18 cellular contexts compared by ENCODE assay signal in the genomic region with DNA sequence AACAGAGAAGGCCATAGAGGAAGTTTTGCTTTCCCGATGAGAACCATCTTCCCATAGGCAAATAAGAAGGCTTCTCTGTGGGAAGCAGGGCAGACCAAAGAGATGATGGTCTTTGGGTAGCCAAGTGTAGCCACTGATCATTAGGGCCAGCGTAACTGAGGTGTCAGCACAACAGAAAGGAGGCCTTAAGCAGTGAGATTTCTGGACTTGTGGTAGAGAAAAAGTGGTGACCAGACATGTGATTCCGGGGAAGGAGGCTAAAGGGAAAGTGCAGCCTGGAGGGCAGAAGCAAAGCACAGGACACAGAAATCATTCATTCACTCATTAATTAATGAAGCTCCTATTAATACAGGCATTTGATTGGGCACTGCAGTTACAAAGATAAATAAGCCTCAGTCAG. TPM values are rescaled to one million over a fixed set of nuclear protein-coding genes. Genes with fewer than 3 reads are reported as not detected.
DNase-seq lines count a peak whose midpoint lies in the region; ATAC-seq and TF ChIP-seq lines count a peak whose summit lies in the region.
"Had no signal": no experiment of that assay in that cellular context is flagged by ENCODE, and none has a peak within 500 bp of the region (broad histone marks: within the 10 kb centered on the region; RNA-seq: fewer than 3 reads in every experiment).

No MANE protein-coding gene starts in this region.

- H3K27ac ChIP-seq in trophoblast cell (ENCODE audit: low read depth, low read length) = no peak overlapping the region
- no peak overlapping the region for H3K27ac ChIP-seq in breast epithelium
- no peak overlapping the region for H3K27ac ChIP-seq in gastrocnemius medialis

- peaks cover 38% of the 10 kb centered on the region for H3K36me3 Mint-ChIP-seq in HFFc6 (ENCODE audit: low read depth)
- H3K36me3 Mint-ChIP-seq: CD4-positive, CD25-positive, alpha-beta regulatory T cell; CD8-positive, alpha-beta memory T cell had no signal

- no peaks in the 10 kb centered on the region for H3K27me3 ChIP-seq in trophoblast cell (ENCODE audit: insufficient read depth, low read length)
- H3K27me3 ChIP-seq in breast epithelium = no peaks in the 10 kb centered on the region
- no peaks in the 10 kb centered on the region for H3K27me3 ChIP-seq in gastrocnemius medialis
- H3K27me3 ChIP-seq: BE2C had no signal

- H3K4me3 Mint-ChIP-seq in HFFc6 = no peak overlapping the region
- H3K4me3 Mint-ChIP-seq: CD4-positive, CD25-positive, alpha-beta regulatory T cell; CD8-positive, alpha-beta memory T cell had no signal

- no peaks in the 10 kb centered on the region for H3K9me3 Mint-ChIP-seq in HFFc6

- no peak for DNase-seq in HFFc6
- DNase-seq in epidermal melanocyte (ENCODE audit: insufficient read length, low spot score) = peak; percentile 26
- peak; percentile 2 for DNase-seq in mucosa of gallbladder (ENCODE audit: low spot score)
- DNase-seq in trophoblast cell = no peak
- DNase-seq in breast epithelium (ENCODE audit: low spot score in 2 of 2) = no peak
- DNase-seq in occipital lobe (lab: John Stamatoyannopoulos, UW) = no peak
- no peak for DNase-seq in gastrocnemius medialis
- DNase-seq: BE2C; C1 segment of cervical spinal cord; CD4-positive, CD25-positive, alpha-beta regulatory T cell; CD8-positive, alpha-beta memory T cell; COR-L47; DMS 273 treated with DMSO at 0.1 percent for 48 hours; DMS53; GDM1; GOT3; H7 had no signal

- H3K27ac Mint-ChIP-seq in HFFc6 = peak overlapping the region; percentile 53
- H3K27ac Mint-ChIP-seq: CD4-positive, CD25-positive, alpha-beta regulatory T cell; CD8-positive, alpha-beta memory T cell had no signal

- H3K4ac ChIP-seq in trophoblast cell (ENCODE audit: low read depth, low read length) = no peak overlapping the region

- no peak for TF ChIP-seq POLR2A in breast epithelium (IDR thresholded peaks at IDR 0.05)
- no peak for TF ChIP-seq POLR2A in gastrocnemius medialis (IDR thresholded peaks at IDR 0.05)

- H3K9ac ChIP-seq in trophoblast cell (ENCODE audit: low read length) = peak overlapping the region; percentile 43

- H3K4me1 ChIP-seq in trophoblast cell (ENCODE audit: control insufficient read depth in 1 of 2, insufficient read depth in 2 of 2, low read length in 2 of 2) (peaks cover 0 to 3% of the 10 kb centered on the region in 2 experiments), breast epithelium (no peaks in the 10 kb centered on the region), gastrocnemius medialis (no peaks in the 10 kb centered on the region)
- H3K4me1 ChIP-seq: BE2C had no signal

- H4K8ac ChIP-seq in trophoblast cell (ENCODE audit: low read depth, low read length) = no peak overlapping the region

- no peak overlapping the region for H3K18ac ChIP-seq in trophoblast cell (ENCODE audit: low read length)

- in situ Hi-C loops in gastrocnemius medialis (cut with MboI; ENCODE audit: low sequenced_read_pairs in 4 of 4) = no loop called here

- H4K12ac ChIP-seq in trophoblast cell (ENCODE audit: low read depth, low read length) = no peak overlapping the region

- WGBS in trophoblast cell (ENCODE audit: extremely low coverage, insufficient coverage, insufficient read length) = no CpG with 5 or more reads among the region's 3 CpGs

- H3K4me2 ChIP-seq in trophoblast cell (ENCODE audit: low read length) = no peak overlapping the region

- no peak overlapping the region for H3K14ac ChIP-seq in trophoblast cell (ENCODE audit: low read length)

- H3K4me3 ChIP-seq in trophoblast cell (ENCODE audit: low read depth, low read length) (no peak overlapping the region), breast epithelium (no peak overlapping the region), gastrocnemius medialis (no peak overlapping the region)

- no peak overlapping the region for H2BK120ac ChIP-seq in trophoblast cell (ENCODE audit: insufficient read depth, low read length, poor library complexity)

- H2AFZ ChIP-seq in trophoblast cell (ENCODE audit: insufficient read depth, low read length, poor library complexity) = no peak overlapping the region

- no peaks in the 10 kb centered on the region for H3K79me2 ChIP-seq in trophoblast cell (ENCODE audit: control insufficient read depth, insufficient read depth, low read length, poor library complexity)

- H2BK5ac ChIP-seq in trophoblast cell (ENCODE audit: low read depth, low read length, poor library complexity) = no peak overlapping the region

- H2AK5ac ChIP-seq in trophoblast cell (ENCODE audit: low read length) = no peak overlapping the region

- TF ChIP-seq CTCF in HFFc6 (IDR thresholded peaks at IDR 0.05) = no peak
- no peak for TF ChIP-seq CTCF in breast epithelium (IDR thresholded peaks at IDR 0.05)
- TF ChIP-seq CTCF in gastrocnemius medialis (IDR thresholded peaks at IDR 0.05 in 4 of 5, conservative IDR thresholded peaks at IDR 0.05 in 1 of 5) = no peak

- H3K27me3 Mint-ChIP-seq in HFFc6 (ENCODE audit: insufficient read depth) = no peaks in the 10 kb centered on the region

- H4K91ac ChIP-seq in trophoblast cell (ENCODE audit: low read depth, low read length) = no peak overlapping the region

- H3K4me1 Mint-ChIP-seq in HFFc6 (ENCODE audit: low read depth) = peaks cover 79% of the 10 kb centered on the region
- H3K4me1 Mint-ChIP-seq: CD4-positive, CD25-positive, alpha-beta regulatory T cell; CD8-positive, alpha-beta memory T cell had no signal

- H3K9me3 ChIP-seq in trophoblast cell (ENCODE audit: insufficient read depth, low read depth, low read length) (no peaks in the 10 kb centered on the region), breast epithelium (no peaks in the 10 kb centered on the region), gastrocnemius medialis (no peaks in the 10 kb centered on the region)
- H3K9me3 ChIP-seq: BE2C had no signal

- H3K79me1 ChIP-seq in trophoblast cell (ENCODE audit: low read length) = peaks cover 3% of the 10 kb centered on the region

- H3K36me3 ChIP-seq in trophoblast cell (ENCODE audit: control insufficient read depth in 1 of 2, insufficient read depth in 2 of 2, low read length in 2 of 2) (peaks cover 2 to 10% of the 10 kb centered on the region in 2 experiments), breast epithelium (no peaks in the 10 kb centered on the region), gastrocnemius medialis (no peaks in the 10 kb centered on the region)
- H3K36me3 ChIP-seq: BE2C had no signal

- H2BK12ac ChIP-seq in trophoblast cell (ENCODE audit: low read length) = no peak overlapping the region

- no peak overlapping the region for H3K23ac ChIP-seq in trophoblast cell (ENCODE audit: low read length)

- intact Hi-C loops in breast epithelium (cut with DNase I; ENCODE audit: low total_unique reads) (no loop called here), gastrocnemius medialis (cut with DNase I; ENCODE audit: low total_unique reads) (no loop called here)

- ATAC-seq in gastrocnemius medialis = no peak
- ATAC-seq: HCT116 had no signal

RNA-seq across cellular contexts. Expression of a gene that starts 15.4 kb away (rescaled TPM):
- total RNA-seq in HFFc6 (2021; fragmentation: NEBNext Ultra II Directional; extraction: Animal tissue kit (Norgen Biotek cat#: 25700)) = 10 to 100 TPM; 61.7 to 75.2 (median 68.8) TPM
- total RNA-seq in mucosa of gallbladder = 0.43 TPM
- 20.1 and 20.6 TPM in 2 replicates for polyA plus RNA-seq in trophoblast cell (2013)
- 10 to 100 TPM in 1 of 3 donors, 1 to 10 TPM in 1, not detected in 1; 5.2 to 10.4 TPM for total RNA-seq in breast epithelium
- total RNA-seq in occipital lobe = 1.1 TPM
- total RNA-seq in gastrocnemius medialis = 1 to 10 TPM in 2 of 4 donors, under 1 TPM in 2; 0.16 to 2.4 (median 0.82) TPM
- total RNA-seq: CD4-positive, CD25-positive, alpha-beta regulatory T cell; CD8-positive, alpha-beta memory T cell had no signal
- polyA plus RNA-seq: CD4-positive, CD25-positive, alpha-beta regulatory T cell; CD8-positive, alpha-beta memory T cell had no signal

Comparison
In these comparisons a context has a peak if more than half of its experiments do, and no peak if none do; other contexts are left out.
1. DNase-seq: peak in epidermal melanocyte (single experiment) and mucosa of gallbladder (single experiment); none in HFFc6 (single experiment), trophoblast cell (0 of 2), breast epithelium (0 of 2), occipital lobe (single experiment) and gastrocnemius medialis (0 of 2).
2. RNA of a gene that starts 15.4 kb away (total RNA-seq): 61.7 to 75.2 TPM in HFFc6; 5.2 to 10.4 TPM in breast epithelium, 1.1 TPM in occipital lobe (single experiment), 0.16 to 2.4 TPM in gastrocnemius medialis and 0.43 TPM in mucosa of gallbladder (single experiment); every median in the first group is over 4 times any median in the second.